Comparison of ENCODE assay signal across 20 cellular contexts in the genomic region with DNA sequence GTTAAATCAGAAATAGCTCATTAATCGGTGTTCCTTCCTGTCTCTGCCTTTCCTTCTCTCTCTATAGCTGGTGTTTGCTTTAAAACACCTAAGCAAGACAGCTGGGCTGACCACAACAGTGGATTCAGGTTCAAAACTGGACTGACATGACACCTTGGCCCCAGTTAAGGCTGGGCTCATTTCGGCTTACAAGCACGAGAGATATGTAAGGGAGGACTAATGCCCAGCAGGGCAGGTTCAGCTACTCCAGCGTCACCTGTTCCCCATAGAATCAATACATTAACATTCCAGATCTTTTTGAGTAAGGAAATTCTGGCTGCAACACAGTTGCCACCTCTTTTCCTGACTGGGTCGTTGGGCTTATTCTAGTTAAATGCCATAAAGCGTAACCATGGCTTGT.
"Had no signal": no experiment of that assay in that cellular context is flagged by ENCODE, and none has a peak within 500 bp of the region (broad histone marks: within the 10 kb centered on the region; RNA-seq: fewer than 3 reads in every experiment).

No MANE protein-coding gene starts in this region.

- H3K4me1 ChIP-seq: ascending aorta, breast epithelium had no signal

- H3K27me3 Mint-ChIP-seq: activated CD4-positive, alpha-beta T cell treated with anti-CD3 and anti-CD28 coated beads, Interleukin-2, amount 10 ng/mL, durations not matched to agents 7 days and 5 days; dendritic cell treated with granulocyte-macrophage colony-stimulating factor and Interleukin-4, amounts not matched to agents 40 ng/mL and 50 ng/mL, for 4 days; naive thymus-derived CD8-positive, alpha-beta T cell; stimulated activated memory B cell treated with anti-CD40 and anti-IgM and Interleukin-4, amounts not matched to agents 10 μg/mL and 1 μg/mL and 100 μg/mL, for 72 hours had no signal

- H3K9me3 ChIP-seq: ascending aorta, breast epithelium, gastrocnemius medialis, heart right ventricle, left lung, mucosa of descending colon, thyroid gland, vagina had no signal

- H3K9me3 Mint-ChIP-seq: activated CD4-positive, alpha-beta T cell treated with anti-CD3 and anti-CD28 coated beads, Interleukin-2, amount 10 ng/mL, durations not matched to agents 7 days and 5 days; activated T-helper 1 cell treated with anti-CD3 and anti-CD28 coated beads, Interleukin-12 subunit alpha, Interleukin-12 subunit beta, Interleukin-2, Interleukin-4 antibody, amounts not matched to agents 30 ng/mL and 10 ng/mL and 1 ng/mL, durations not matched to agents 14 hours and 24 hours and 36 hours; dendritic cell treated with granulocyte-macrophage colony-stimulating factor and Interleukin-4, amounts not matched to agents 40 ng/mL and 50 ng/mL, for 4 days; naive thymus-derived CD8-positive, alpha-beta T cell; stimulated activated memory B cell treated with anti-CD40 and anti-IgM and Interleukin-4, amounts not matched to agents 10 μg/mL and 1 μg/mL and 100 μg/mL, for 72 hours; T-helper 2 cell treated with Interferon-gamma antibody and Interleukin-4, amounts not matched to agents 5 μg/mL and 100 μg/mL, for 36 hours had no signal

- H3K27me3 ChIP-seq: ascending aorta, breast epithelium, gastrocnemius medialis, heart right ventricle, left lung, thyroid gland, vagina had no signal

- H3K27ac Mint-ChIP-seq: activated CD4-positive, alpha-beta T cell treated with anti-CD3 and anti-CD28 coated beads, Interleukin-2, amount 10 ng/mL, durations not matched to agents 7 days and 5 days; activated T-helper 1 cell treated with anti-CD3 and anti-CD28 coated beads, Interleukin-12 subunit alpha, Interleukin-12 subunit beta, Interleukin-2, Interleukin-4 antibody, amounts not matched to agents 30 ng/mL and 10 ng/mL and 1 ng/mL, durations not matched to agents 14 hours and 24 hours and 36 hours; naive thymus-derived CD8-positive, alpha-beta T cell; stimulated activated memory B cell treated with anti-CD40 and anti-IgM and Interleukin-4, amounts not matched to agents 10 μg/mL and 1 μg/mL and 100 μg/mL, for 72 hours; T-helper 2 cell treated with Interferon-gamma antibody and Interleukin-4, amounts not matched to agents 5 μg/mL and 100 μg/mL, for 36 hours had no signal

- H3K36me3 ChIP-seq: ascending aorta, breast epithelium, gastrocnemius medialis, heart right ventricle, left lung, thyroid gland, vagina had no signal

- H3K4me3 ChIP-seq: ascending aorta, breast epithelium, gastrocnemius medialis, heart right ventricle, left lung, mucosa of descending colon, thyroid gland, vagina had no signal

- H3K27ac ChIP-seq: ascending aorta, breast epithelium, gastrocnemius medialis, heart right ventricle, left lung, thyroid gland, vagina had no signal

- DNase-seq: activated CD4-positive, alpha-beta T cell treated with anti-CD3 and anti-CD28 coated beads, Interleukin-2, amount 10 ng/mL, durations not matched to agents 7 days and 5 days; activated naive CD4-positive, alpha-beta T cell treated with Interleukin-2 at 50 U/mL for 16 hours; cerebellar nuclear complex; erythroblast; gastrocnemius medialis; heart right ventricle; left lung; mammary epithelial cell; mucosa of descending colon; naive thymus-derived CD8-positive, alpha-beta T cell; posterior cingulate gyrus; stimulated activated CD4-positive, alpha-beta T cell treated with anti-CD3 and anti-CD28 coated beads, Interleukin-2, amount 100 ng/mL, for 48 hours; thyroid gland had no signal

- H3K4me3 Mint-ChIP-seq: activated CD4-positive, alpha-beta T cell treated with anti-CD3 and anti-CD28 coated beads, Interleukin-2, amount 10 ng/mL, durations not matched to agents 7 days and 5 days; activated T-helper 1 cell treated with anti-CD3 and anti-CD28 coated beads, Interleukin-12 subunit alpha, Interleukin-12 subunit beta, Interleukin-2, Interleukin-4 antibody, amounts not matched to agents 30 ng/mL and 10 ng/mL and 1 ng/mL, durations not matched to agents 14 hours and 24 hours and 36 hours; dendritic cell treated with granulocyte-macrophage colony-stimulating factor and Interleukin-4, amounts not matched to agents 40 ng/mL and 50 ng/mL, for 4 days; naive thymus-derived CD8-positive, alpha-beta T cell; stimulated activated memory B cell treated with anti-CD40 and anti-IgM and Interleukin-4, amounts not matched to agents 10 μg/mL and 1 μg/mL and 100 μg/mL, for 72 hours; T-helper 2 cell treated with Interferon-gamma antibody and Interleukin-4, amounts not matched to agents 5 μg/mL and 100 μg/mL, for 36 hours had no signal

- ATAC-seq: gastrocnemius medialis; heart right ventricle; left lung; mucosa of descending colon; naive thymus-derived CD8-positive, alpha-beta T cell; stimulated activated memory B cell treated with anti-CD40 and anti-IgM and Interleukin-4, amounts not matched to agents 10 μg/mL and 1 μg/mL and 100 μg/mL, for 72 hours had no signal
